Comparison of ENCODE assay signal across 8 cellular contexts in genomic region chr7:38345546-38346172, GRCh38.
A peak's percentile ranks its signal among the peaks of the same experiment; 100 is the strongest.
DNase-seq lines count a peak whose midpoint lies in the region; ATAC-seq and TF ChIP-seq lines count a peak whose summit lies in the region.
"Not testable (repeated sequence)": the region's sequence is repeated elsewhere in the genome, so short reads cannot be mapped to it uniquely, and the experiment has no call there.

No MANE protein-coding gene starts in this region.

- POLR2A ChIA-PET in T-cell (lab: Charles Lee), result not testable (repeated sequence)

- peak; percentile 47 for DNase-seq in COR-L47 (lab: John Stamatoyannopoulos, UW)
- peak; percentile 13 for DNase-seq in NCI-H1105 treated with DMSO at 0.1 percent for 48 hours (lab: John Stamatoyannopoulos, UW)
- peak in 13 of 34 experiments; percentile 30 to 64 (median 50) for DNase-seq in T-cell
- not testable (repeated sequence) for DNase-seq in astrocyte of the cerebellum (ENCODE audit: low read depth)
- peak; percentile 82 for DNase-seq in cardiac septum (ENCODE audit: low spot score)
- peak; percentile 33 for DNase-seq in retina

- peak overlapping the region; percentile 34 to 78 (median 47) for H3K4me3 Mint-ChIP-seq in T-cell

- H3K36me3 Mint-ChIP-seq in T-cell, result not testable (repeated sequence)

- H3K27me3 Mint-ChIP-seq in T-cell, result not testable (repeated sequence)

- intact Hi-C loops in cardiac septum (cut with DNase I), result not testable (repeated sequence)

- ATAC-seq in GM19395 (IDR thresholded peaks at IDR 0.05; ENCODE audit: unreplicated experiment), result peak; percentile 59
- ATAC-seq in HG03039 (IDR thresholded peaks at IDR 0.05; ENCODE audit: unreplicated experiment), result peak; percentile 55
- ATAC-seq in T-cell (replicated peaks in 1 of 4), result peak in 2 of 4 experiments; percentile 33 to 53

- not testable (repeated sequence) for H3K9me3 Mint-ChIP-seq in T-cell

- H3K4me3 ChIP-seq in astrocyte of the cerebellum (ENCODE audit: low read depth, low read length), result not testable (repeated sequence)

- in situ Hi-C loops in astrocyte of the cerebellum (cut with HindIII; ENCODE audit: low sequenced_read_pairs), result not testable (repeated sequence)

- TF ChIP-seq CTCF in astrocyte of the cerebellum (IDR thresholded peaks at IDR 0.05; ENCODE audit: low read depth, low read length, missing control alignments), result peak; percentile 78

- peak overlapping the region; percentile 84 to 94 for H3K27ac Mint-ChIP-seq in T-cell

- peaks cover 63 to 66% (median 64%) of the 10 kb centered on the region in 3 donors for H3K4me1 Mint-ChIP-seq in T-cell

- CTCF ChIA-PET in T-cell (lab: Charles Lee), result interaction anchor here (0.7 to 4.5 kb wide), 18 partner anchors 9 to 134 kb away, joined by 3 to 43 read pairs (median 4); no protein-coding TSS in a partner anchor
